8 cellular contexts compared by ENCODE assay signal in the genomic region with DNA sequence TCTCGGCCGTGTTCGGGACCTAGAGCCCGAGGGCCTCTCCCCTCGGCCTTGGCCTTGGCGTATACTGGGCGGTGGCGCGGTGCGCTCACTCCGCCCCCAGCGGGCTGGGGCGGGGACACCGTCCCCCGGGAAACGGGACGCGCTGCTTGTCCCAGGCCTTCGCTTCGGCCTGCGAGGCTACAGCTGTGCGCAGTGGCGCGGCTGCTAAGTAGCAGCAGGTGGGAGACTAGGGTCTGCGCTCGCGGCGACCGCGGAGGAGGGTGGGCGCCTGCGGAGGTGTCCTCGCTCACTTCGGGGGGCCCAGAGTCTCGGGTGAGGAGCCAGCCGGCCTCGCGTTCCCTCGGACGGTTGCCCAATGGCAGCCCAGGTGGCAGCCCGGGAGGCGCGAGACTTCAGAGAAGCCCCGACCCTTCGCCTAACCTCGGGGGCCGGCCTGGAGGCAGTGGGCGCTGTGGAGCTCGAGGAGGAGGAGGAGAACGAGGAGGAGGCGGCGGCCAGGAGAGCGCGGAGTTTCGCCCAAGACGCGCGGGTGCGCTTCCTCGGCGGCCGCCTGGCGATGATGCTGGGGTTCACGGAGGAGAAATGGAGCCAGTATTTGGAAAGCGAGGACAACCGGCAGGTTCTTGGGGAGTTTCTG. TPM values are rescaled to one million over a fixed set of nuclear protein-coding genes. Genes with fewer than 3 reads are reported as not detected.
DNase-seq lines count a peak whose midpoint lies in the region; ATAC-seq and TF ChIP-seq lines count a peak whose summit lies in the region.

A gene with protein sequence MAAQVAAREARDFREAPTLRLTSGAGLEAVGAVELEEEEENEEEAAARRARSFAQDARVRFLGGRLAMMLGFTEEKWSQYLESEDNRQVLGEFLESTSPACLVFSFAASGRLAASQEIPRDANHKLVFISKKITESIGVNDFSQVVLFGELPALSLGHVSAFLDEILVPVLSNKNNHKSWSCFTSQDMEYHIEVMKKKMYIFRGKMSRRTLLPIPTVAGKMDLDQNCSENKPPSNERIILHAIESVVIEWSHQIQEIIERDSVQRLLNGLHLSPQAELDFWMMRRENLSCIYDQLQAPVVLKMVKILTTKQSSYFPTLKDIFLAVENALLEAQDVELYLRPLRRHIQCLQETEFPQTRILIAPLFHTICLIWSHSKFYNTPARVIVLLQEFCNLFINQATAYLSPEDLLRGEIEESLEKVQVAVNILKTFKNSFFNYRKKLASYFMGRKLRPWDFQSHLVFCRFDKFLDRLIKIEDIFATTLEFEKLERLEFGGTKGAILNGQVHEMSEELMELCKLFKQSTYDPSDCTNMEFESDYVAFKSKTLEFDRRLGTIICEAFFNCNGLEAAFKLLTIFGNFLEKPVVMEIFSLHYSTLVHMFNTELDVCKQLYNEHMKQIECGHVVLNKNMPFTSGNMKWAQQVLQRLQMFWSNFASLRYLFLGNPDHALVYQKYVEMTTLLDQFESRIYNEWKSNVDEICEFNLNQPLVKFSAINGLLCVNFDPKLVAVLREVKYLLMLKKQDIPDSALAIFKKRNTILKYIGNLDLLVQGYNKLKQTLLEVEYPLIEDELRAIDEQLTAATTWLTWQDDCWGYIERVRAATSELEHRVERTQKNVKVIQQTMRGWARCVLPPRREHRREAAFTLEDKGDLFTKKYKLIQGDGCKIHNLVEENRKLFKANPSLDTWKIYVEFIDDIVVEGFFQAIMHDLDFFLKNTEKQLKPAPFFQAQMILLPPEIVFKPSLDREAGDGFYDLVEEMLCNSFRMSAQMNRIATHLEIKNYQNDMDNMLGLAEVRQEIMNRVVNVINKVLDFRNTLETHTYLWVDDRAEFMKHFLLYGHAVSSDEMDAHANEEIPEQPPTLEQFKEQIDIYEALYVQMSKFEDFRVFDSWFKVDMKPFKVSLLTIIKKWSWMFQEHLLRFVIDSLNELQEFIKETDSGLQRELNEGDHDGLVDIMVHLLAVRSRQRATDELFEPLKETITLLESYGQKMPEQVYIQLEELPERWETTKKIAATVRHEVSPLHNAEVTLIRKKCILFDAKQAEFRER (N-terminal part only) (plus strand): TSS at position 149 of the 637 bp plus-strand sequence. CDS start 207 bp downstream, at position 356.

- H2BK12ac ChIP-seq in trophoblast cell (ENCODE audit: low read length), result no peak within 1 kb of the TSS

- WGBS in trophoblast cell (ENCODE audit: extremely low coverage, insufficient coverage, insufficient read length), result no CpG with 5 or more reads among the region's 66 CpGs

- no peak within 1 kb of the TSS for H3K23ac ChIP-seq in trophoblast cell (ENCODE audit: low read length)

- no peaks in the 10 kb centered on the region for H3K9me3 Mint-ChIP-seq in activated CD8-positive, alpha-beta T cell treated with anti-CD3 and anti-CD28 coated beads for 36 hours
- peaks cover 2% of the 10 kb centered on the region for H3K9me3 Mint-ChIP-seq in glutamatergic neuron (ENCODE audit: unreplicated experiment)

- H2AK5ac ChIP-seq in trophoblast cell (ENCODE audit: low read length), result no peak within 1 kb of the TSS

- POLR2A ChIA-PET in activated CD8-positive, alpha-beta T cell treated with anti-CD3 and anti-CD28 coated beads for 36 hours (lab: Charles Lee), result no interaction called here

- H3K4me3 Mint-ChIP-seq in activated CD8-positive, alpha-beta T cell treated with anti-CD3 and anti-CD28 coated beads for 36 hours, result peak within 1 kb of the TSS; percentile 60
- peak within 1 kb of the TSS; percentile 88 for H3K4me3 Mint-ChIP-seq in glutamatergic neuron (ENCODE audit: unreplicated experiment)

- H3K14ac ChIP-seq in trophoblast cell (ENCODE audit: low read length), result no peak within 1 kb of the TSS

- peak within 1 kb of the TSS; percentile 58 for H2AFZ ChIP-seq in trophoblast cell (ENCODE audit: insufficient read depth, low read length, poor library complexity)

- H3K9me3 ChIP-seq in trophoblast cell (ENCODE audit: insufficient read depth, low read depth, low read length), result peaks cover 3% of the 10 kb centered on the region

- H4K8ac ChIP-seq in trophoblast cell (ENCODE audit: low read depth, low read length), result no peak within 1 kb of the TSS

- peaks cover 3 to 5% of the 10 kb centered on the region in 2 experiments for H3K4me1 ChIP-seq in trophoblast cell (ENCODE audit: control insufficient read depth in 1 of 2, insufficient read depth in 2 of 2, low read length in 2 of 2)

- H3K36me3 Mint-ChIP-seq in activated CD8-positive, alpha-beta T cell treated with anti-CD3 and anti-CD28 coated beads for 36 hours (ENCODE audit: low read depth), result no peaks in the 10 kb centered on the region
- no peaks in the 10 kb centered on the region for H3K36me3 Mint-ChIP-seq in glutamatergic neuron (ENCODE audit: unreplicated experiment)

- TF ChIP-seq CTCF in activated CD8-positive, alpha-beta T cell treated with anti-CD3 and anti-CD28 coated beads for 36 hours (IDR thresholded peaks at IDR 0.05), result no peak
- TF ChIP-seq CTCF in glutamatergic neuron (IDR thresholded peaks at IDR 0.05; ENCODE audit: partially characterized antibody, unreplicated experiment), result peak; percentile 13

- H4K12ac ChIP-seq in trophoblast cell (ENCODE audit: low read depth, low read length), result no peak within 1 kb of the TSS

- peak within 1 kb of the TSS; percentile 57 for H3K9ac ChIP-seq in trophoblast cell (ENCODE audit: low read length)

- no peaks in the 10 kb centered on the region for H3K27me3 ChIP-seq in trophoblast cell (ENCODE audit: insufficient read depth, low read length)

- CTCF ChIA-PET in activated CD8-positive, alpha-beta T cell treated with anti-CD3 and anti-CD28 coated beads for 36 hours (lab: Charles Lee), result no interaction called here

- intact Hi-C loops in activated CD8-positive, alpha-beta T cell treated with anti-CD3 and anti-CD28 coated beads for 36 hours (cut with micrococcal nuclease), result no loop called here

- peaks cover under 1% of the 10 kb centered on the region for H3K79me1 ChIP-seq in trophoblast cell (ENCODE audit: low read length)

- peak; percentile 53 to 62 for ATAC-seq in activated CD4-positive, CD25-positive, alpha-beta regulatory T cell treated with anti-CD3 and anti-CD28 coated beads, Interleukin-2, amount 50 U/mL, for 24 hours
- ATAC-seq in HG03432 (IDR thresholded peaks at IDR 0.05; ENCODE audit: unreplicated experiment) (peak; percentile 87), GM21737 (IDR thresholded peaks at IDR 0.05; ENCODE audit: unreplicated experiment) (no peak)
- peak; percentile 91 for ATAC-seq in activated CD8-positive, alpha-beta T cell treated with anti-CD3 and anti-CD28 coated beads for 36 hours

- H3K79me2 ChIP-seq in trophoblast cell (ENCODE audit: control insufficient read depth, insufficient read depth, low read length, poor library complexity), result no peaks in the 10 kb centered on the region

- peak within 1 kb of the TSS; percentile 72 for H3K4me3 ChIP-seq in trophoblast cell (ENCODE audit: low read depth, low read length)

- no peak within 1 kb of the TSS for H3K27ac ChIP-seq in trophoblast cell (ENCODE audit: low read depth, low read length)

- H3K4ac ChIP-seq in trophoblast cell (ENCODE audit: low read depth, low read length), result no peak within 1 kb of the TSS

- H3K4me2 ChIP-seq in trophoblast cell (ENCODE audit: low read length), result peak within 1 kb of the TSS; percentile 98

- H2BK5ac ChIP-seq in trophoblast cell (ENCODE audit: low read depth, low read length, poor library complexity), result no peak within 1 kb of the TSS

- no peak within 1 kb of the TSS for H3K18ac ChIP-seq in trophoblast cell (ENCODE audit: low read length)

- H3K27ac Mint-ChIP-seq in activated CD8-positive, alpha-beta T cell treated with anti-CD3 and anti-CD28 coated beads for 36 hours, result no peak within 1 kb of the TSS
- H3K27ac Mint-ChIP-seq in glutamatergic neuron (ENCODE audit: unreplicated experiment), result no peak within 1 kb of the TSS

- no peak within 1 kb of the TSS for H4K91ac ChIP-seq in trophoblast cell (ENCODE audit: low read depth, low read length)

- peaks cover 3% of the 10 kb centered on the region for H3K4me1 Mint-ChIP-seq in activated CD8-positive, alpha-beta T cell treated with anti-CD3 and anti-CD28 coated beads for 36 hours (ENCODE audit: low read depth)
- peaks cover 2% of the 10 kb centered on the region for H3K4me1 Mint-ChIP-seq in glutamatergic neuron (ENCODE audit: low read depth, unreplicated experiment)

- H2BK120ac ChIP-seq in trophoblast cell (ENCODE audit: insufficient read depth, low read length, poor library complexity), result no peak within 1 kb of the TSS

- DNase-seq in activated CD4-positive, CD25-positive, alpha-beta regulatory T cell (lab: John Stamatoyannopoulos, UW), result no peak
- DNase-seq in activated CD8-positive, alpha-beta T cell treated with anti-CD3 and anti-CD28 coated beads for 36 hours, result peak; percentile 32
- DNase-seq in glutamatergic neuron, result peak; percentile 67
- peak; percentile 25 to 67 for DNase-seq in trophoblast cell
- DNase-seq in GDM1 (lab: John Stamatoyannopoulos, UW), result no peak

- H3K27me3 Mint-ChIP-seq in activated CD8-positive, alpha-beta T cell treated with anti-CD3 and anti-CD28 coated beads for 36 hours, result peaks cover 52% of the 10 kb centered on the region
- H3K27me3 Mint-ChIP-seq in glutamatergic neuron (ENCODE audit: unreplicated experiment), result no peaks in the 10 kb centered on the region

- no peaks in the 10 kb centered on the region for H3K36me3 ChIP-seq in trophoblast cell (ENCODE audit: control insufficient read depth in 1 of 2, insufficient read depth in 2 of 2, low read length in 2 of 2)

RNA-seq across cellular contexts. Expression of the gene that starts here (rescaled TPM):
- 1 to 10 TPM; 2.3 to 2.7 TPM for total RNA-seq in activated CD8-positive, alpha-beta T cell treated with anti-CD3 and anti-CD28 coated beads for 36 hours
- 0.22 TPM for total RNA-seq in glutamatergic neuron (ENCODE audit: unreplicated experiment)
- 0.17 and 0.38 TPM in 2 replicates for polyA plus RNA-seq in trophoblast cell (2013)

Comparison
In these comparisons a context has a peak if more than half of its experiments do, and no peak if none do; other contexts are left out.
1. Peak in DNase-seq in glutamatergic neuron; RNA of the gene not detected or under 1 TPM.
2. DNase-seq: peak in activated CD8-positive, alpha-beta T cell treated with anti-CD3 and anti-CD28 coated beads for 36 hours (single experiment) and trophoblast cell (2 of 2); none in activated CD4-positive, CD25-positive, alpha-beta regulatory T cell (0 of 4) and GDM1 (single experiment).